In the genomic region with DNA sequence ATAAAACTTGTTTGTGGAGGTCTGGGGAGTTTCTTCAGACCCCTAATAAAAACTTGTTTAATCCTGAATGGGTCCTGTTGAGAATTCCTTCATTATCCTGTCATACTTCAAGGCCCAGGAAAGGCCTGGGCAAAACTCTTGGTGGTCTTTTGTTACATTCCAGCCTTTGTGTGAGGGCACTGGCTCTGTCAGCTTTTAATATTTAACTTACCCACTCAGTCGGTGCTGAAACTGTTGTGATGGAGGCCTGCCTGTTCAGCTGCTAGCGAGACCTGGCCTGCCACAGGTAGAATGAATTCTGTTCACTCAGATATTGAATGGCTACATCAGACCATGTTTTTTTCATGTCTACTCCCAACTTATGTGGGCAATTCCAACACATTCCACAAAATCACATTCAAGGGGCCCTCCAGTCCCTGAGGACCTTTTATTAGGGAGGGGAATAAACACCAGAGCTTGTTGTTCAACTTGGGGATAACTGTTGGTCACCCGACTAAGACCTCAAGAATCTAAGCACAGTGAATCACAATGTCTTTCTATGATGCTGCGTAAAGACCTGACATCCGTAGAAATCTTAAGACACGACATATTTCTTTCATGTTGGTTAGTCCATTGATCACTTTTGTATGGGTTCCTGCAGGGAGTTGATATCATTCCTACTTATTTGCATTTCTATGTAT, we compare ENCODE assay signal across 8 cellular contexts. TPM values are rescaled to one million over a fixed set of nuclear protein-coding genes. Genes with fewer than 3 reads are reported as not detected.
"Had no signal": no experiment of that assay in that cellular context is flagged by ENCODE, and none has a peak within 500 bp of the region (broad histone marks: within the 10 kb centered on the region; RNA-seq: fewer than 3 reads in every experiment).

No MANE protein-coding gene starts in this region.

- ATAC-seq: GM23338, K562 had no signal

- DNase-seq: H9, HCEC 1CT, IMR-90, KG1 had no signal

RNA-seq across cellular contexts. Expression of a gene that starts 12.5 kb away (rescaled TPM):
- total RNA-seq: GM23338, H1, H9, HT1080, IMR-90, K562 had no signal

RNA-seq across cellular contexts. Expression of a gene that starts 26.4 kb away (rescaled TPM):
- total RNA-seq: GM23338, H1, H9, HT1080, IMR-90 had no signal

RNA-seq across cellular contexts. Expression of a gene that starts 28.0 kb away (rescaled TPM):
- total RNA-seq: GM23338, H1, H9, HT1080, IMR-90, K562 had no signal
